In genomic region chr6:26502169-26502568, GRCh38 we compare ENCODE assay signal across 10 cellular contexts. TPM values are rescaled to one million over a fixed set of nuclear protein-coding genes. Genes with fewer than 3 reads are reported as not detected.
DNase-seq lines count a peak whose midpoint lies in the region; ATAC-seq and TF ChIP-seq lines count a peak whose summit lies in the region.
"Had no signal": no experiment of that assay in that cellular context is flagged by ENCODE, and none has a peak within 500 bp of the region (broad histone marks: within the 10 kb centered on the region; RNA-seq: fewer than 3 reads in every experiment).

No MANE protein-coding gene starts in this region.

- no peaks in the 10 kb centered on the region for H3K9me2 ChIP-seq in SU-DHL-6 (replicated peaks; ENCODE audit: insufficient read depth, low read length)

- no peaks in the 10 kb centered on the region for H3K36me3 ChIP-seq in SU-DHL-6 (ENCODE audit: low read length)
- H3K36me3 ChIP-seq: left lung, SJCRH30 had no signal

- H3K27me3 ChIP-seq in SU-DHL-6 (ENCODE audit: low read length): no peaks in the 10 kb centered on the region
- H3K27me3 ChIP-seq: SJCRH30 had no signal

- H3K4me2 ChIP-seq in SU-DHL-6 (ENCODE audit: low read depth, low read length, poor library complexity, severe bottlenecking): peak overlapping the region; percentile 58

- no peaks in the 10 kb centered on the region for H3K79me2 ChIP-seq in SU-DHL-6 (ENCODE audit: insufficient read depth, low read length)

- peak overlapping the region; percentile 42 for H2AFZ ChIP-seq in SU-DHL-6 (ENCODE audit: low read depth, low read length, severe bottlenecking)

- peak overlapping the region; percentile 66 for H3K27ac ChIP-seq in SU-DHL-6 (ENCODE audit: low read depth, low read length)
- H3K27ac ChIP-seq: left lung, SJCRH30 had no signal

- peak; percentile 60 for ATAC-seq in GM21390 (IDR thresholded peaks at IDR 0.05; ENCODE audit: unreplicated experiment)
- ATAC-seq in GM21717 (IDR thresholded peaks at IDR 0.05; ENCODE audit: unreplicated experiment): no peak

- DNase-seq in Caki2 (ENCODE audit: low read depth) (peak; percentile 47), left kidney (ENCODE audit: low read depth, low spot score) (peak; percentile 71), midbrain (lab: John Stamatoyannopoulos, UW) (no peak), HT-29 (ENCODE audit: low spot score) (no peak)
- DNase-seq in stimulated activated CD4-positive, alpha-beta T cell treated with anti-CD3 and anti-CD28 coated beads, Interleukin-1b, Interleukin-23, amount 100 ng/mL, for 48 hours: no peak
- DNase-seq: SJCRH30 had no signal

- TF ChIP-seq CTCF in SU-DHL-6 (IDR thresholded peaks at IDR 0.05; ENCODE audit: insufficient read depth, low read length, poor library complexity, severe bottlenecking): no peak

- in situ Hi-C loops in Caki2 (cut with HindIII; ENCODE audit: low pct_unique_long_range_greater_than_20kb, low sequenced_read_pairs): no loop called here

- no peaks in the 10 kb centered on the region for H4K20me1 ChIP-seq in SU-DHL-6 (ENCODE audit: low read depth, low read length)

- peak overlapping the region; percentile 36 for H3K9ac ChIP-seq in SU-DHL-6 (ENCODE audit: low read length)

- peak overlapping the region; percentile 3 for H3K4me3 ChIP-seq in SU-DHL-6 (ENCODE audit: insufficient read depth, low read length, poor library complexity, severe bottlenecking)
- H3K4me3 ChIP-seq: SJCRH30 had no signal

- H3K9me3 ChIP-seq in SU-DHL-6 (ENCODE audit: insufficient read depth, low read length): no peaks in the 10 kb centered on the region
- H3K9me3 ChIP-seq: left lung, SJCRH30 had no signal

- peaks cover 5% of the 10 kb centered on the region; the same call in 1 of the 2 replicates for H3F3A ChIP-seq in SU-DHL-6 (ENCODE audit: insufficient read depth)

RNA-seq across cellular contexts. Expression of gene BTN1A1, which starts 2.1 kb away (rescaled TPM):
- total RNA-seq in Caki2 (2014; rRNA removed; shearing (Covaris generic); ENCODE audit: low replicate concordance): 0.47 TPM in 1 of 2 replicates, not detected in the other
- total RNA-seq in HT-29 (2014; rRNA removed; shearing (Covaris generic)): not detected in 2 replicates
- total RNA-seq: left lung had no signal

RNA-seq across cellular contexts. Expression of gene HMGN4, which starts 36.0 kb away (rescaled TPM):
- 136 and 165 TPM in 2 replicates for total RNA-seq in Caki2 (2014; rRNA removed; shearing (Covaris generic); ENCODE audit: low replicate concordance)
- 23.6 and 26.3 TPM in 2 replicates for total RNA-seq in HT-29 (2014; rRNA removed; shearing (Covaris generic))

RNA-seq across cellular contexts. Expression of gene BTN2A1, which starts 44.4 kb away (rescaled TPM):
- 14.1 and 20.3 TPM in 2 replicates for total RNA-seq in Caki2 (2014; rRNA removed; shearing (Covaris generic); ENCODE audit: low replicate concordance)
- total RNA-seq in HT-29 (2014; rRNA removed; shearing (Covaris generic)): 8.0 and 9.4 TPM in 2 replicates

Comparison
In these comparisons a context has a peak if more than half of its experiments do, and no peak if none do; other contexts are left out.
1. DNase-seq: peak in Caki2 (single experiment) and left kidney (single experiment); none in midbrain (single experiment), stimulated activated CD4-positive, alpha-beta T cell treated with anti-CD3 and anti-CD28 coated beads, Interleukin-1b, Interleukin-23, amount 100 ng/mL, for 48 hours (single experiment) and HT-29 (single experiment).